ENCODE assay signal across 25 cellular contexts in genomic region chr6:133632906-133633305, GRCh38.
"Had no signal": no experiment of that assay in that cellular context is flagged by ENCODE, and none has a peak within 500 bp of the region (broad histone marks: within the 10 kb centered on the region; RNA-seq: fewer than 3 reads in every experiment).

No MANE protein-coding gene starts in this region.

- H3K27ac Mint-ChIP-seq: immature natural killer cell; memory B cell; natural killer cell treated with Interleukin-12 subunit alpha and Interleukin-12 subunit beta and Interleukin-15 and Interleukin-18, amount 100 ng/mL, for 72 hours; neural progenitor cell; stimulated activated effector memory CD8-positive, alpha-beta T cell treated with anti-CD3 and anti-CD28 coated beads, Interleukin-12 subunit alpha, Interleukin-12 subunit beta, amount 100 ng/mL, for 72 hours; type B pancreatic cell had no signal

- H3K27me3 Mint-ChIP-seq: memory B cell; natural killer cell treated with Interleukin-12 subunit alpha and Interleukin-12 subunit beta and Interleukin-15 and Interleukin-18, amount 100 ng/mL, for 72 hours; type B pancreatic cell had no signal

- H3K27ac ChIP-seq: gastrocnemius medialis, left ventricle myocardium inferior, lower lobe of right lung, neural progenitor cell, ovary, right atrium auricular region, sigmoid colon, suprapubic skin, thyroid gland, uterus had no signal

- H3K36me3 ChIP-seq: gastrocnemius medialis, left ventricle myocardium inferior, lower lobe of right lung, neural progenitor cell, ovary, right atrium auricular region, sigmoid colon, suprapubic skin, thyroid gland, uterus had no signal

- H3K4me3 ChIP-seq: gastrocnemius medialis, left ventricle myocardium inferior, lower lobe of right lung, neural progenitor cell, ovary, right atrium auricular region, sigmoid colon, smooth muscle cell, suprapubic skin, thyroid gland, uterus had no signal

- H3K4me1 Mint-ChIP-seq: immature natural killer cell; memory B cell; neural progenitor cell; stimulated activated effector memory CD8-positive, alpha-beta T cell treated with anti-CD3 and anti-CD28 coated beads, Interleukin-12 subunit alpha, Interleukin-12 subunit beta, amount 100 ng/mL, for 72 hours had no signal

- H3K9ac ChIP-seq: neural progenitor cell had no signal

- DNase-seq: dermis blood vessel endothelial cell; gastrocnemius medialis; immature natural killer cell; kidney; left cardiac atrium; left ventricle myocardium inferior; lower lobe of right lung; midbrain; nucleus accumbens; ovary; sigmoid colon; stimulated activated CD4-positive, alpha-beta T cell treated with anti-CD3 and anti-CD28 coated beads, Interleukin-4, amount 100 ng/mL, for 1 hour; stimulated activated CD8-positive, alpha-beta memory T cell treated with anti-CD3 and anti-CD28 coated beads, Interleukin-4, amount 100 ng/mL, for 48 hours; stimulated activated naive CD8-positive, alpha-beta T cell treated with anti-CD3 and anti-CD28 coated beads, Interleukin-15, Interleukin-2, amounts not matched to agents 100 U/mL and 50 U/mL, for 24 hours; thyroid gland; uterus had no signal

- H3K27me3 ChIP-seq: gastrocnemius medialis, neural progenitor cell, ovary, right atrium auricular region, sigmoid colon, suprapubic skin, thyroid gland, uterus had no signal

- H3K9me3 ChIP-seq: gastrocnemius medialis, lower lobe of right lung, ovary, right atrium auricular region, sigmoid colon, suprapubic skin, thyroid gland, uterus had no signal

- H3K4me1 ChIP-seq: gastrocnemius medialis, left ventricle myocardium inferior, lower lobe of right lung, neural progenitor cell, suprapubic skin, thyroid gland had no signal

- H2AFZ ChIP-seq: neural progenitor cell had no signal

- H3K9me3 Mint-ChIP-seq: memory B cell; natural killer cell treated with Interleukin-12 subunit alpha and Interleukin-12 subunit beta and Interleukin-15 and Interleukin-18, amount 100 ng/mL, for 72 hours; neural progenitor cell; stimulated activated effector memory CD8-positive, alpha-beta T cell treated with anti-CD3 and anti-CD28 coated beads, Interleukin-12 subunit alpha, Interleukin-12 subunit beta, amount 100 ng/mL, for 72 hours; type B pancreatic cell had no signal

- H3K36me3 Mint-ChIP-seq: immature natural killer cell; memory B cell; natural killer cell treated with Interleukin-12 subunit alpha and Interleukin-12 subunit beta and Interleukin-15 and Interleukin-18, amount 100 ng/mL, for 72 hours; neural progenitor cell; stimulated activated effector memory CD8-positive, alpha-beta T cell treated with anti-CD3 and anti-CD28 coated beads, Interleukin-12 subunit alpha, Interleukin-12 subunit beta, amount 100 ng/mL, for 72 hours; type B pancreatic cell had no signal

- H3K4me3 Mint-ChIP-seq: immature natural killer cell; memory B cell; natural killer cell treated with Interleukin-12 subunit alpha and Interleukin-12 subunit beta and Interleukin-15 and Interleukin-18, amount 100 ng/mL, for 72 hours; neural progenitor cell; stimulated activated effector memory CD8-positive, alpha-beta T cell treated with anti-CD3 and anti-CD28 coated beads, Interleukin-12 subunit alpha, Interleukin-12 subunit beta, amount 100 ng/mL, for 72 hours; type B pancreatic cell had no signal

- ATAC-seq: esophagus mucosa; gastrocnemius medialis; left cardiac atrium; lower lobe of right lung; natural killer cell treated with Interleukin-12 subunit alpha and Interleukin-12 subunit beta and Interleukin-15 and Interleukin-18, amount 100 ng/mL, for 72 hours; stimulated activated effector memory CD8-positive, alpha-beta T cell treated with anti-CD3 and anti-CD28 coated beads, Interleukin-12 subunit alpha, Interleukin-12 subunit beta, amount 100 ng/mL, for 72 hours; stimulated activated naive CD8-positive, alpha-beta T cell treated with anti-CD3 and anti-CD28 coated beads, Interleukin-15, Interleukin-2, amounts not matched to agents 100 U/mL and 50 U/mL, for 24 hours had no signal
